Comparison of ENCODE assay signal across 33 cellular contexts in genomic region chr4:115356176-115356575, GRCh38.
"Had no signal": no experiment of that assay in that cellular context is flagged by ENCODE, and none has a peak within 500 bp of the region (broad histone marks: within the 10 kb centered on the region; RNA-seq: fewer than 3 reads in every experiment).

No MANE protein-coding gene starts in this region.

- H3K9ac ChIP-seq: KMS-11 had no signal

- H3K27ac ChIP-seq: ascending aorta, KMS-11, Peyer's patch, VCaP had no signal

- H3K36me3 Mint-ChIP-seq: activated naive CD4-positive, alpha-beta T cell treated with anti-CD3 and anti-CD28 coated beads, Interleukin-2, amount 50 U/mL, for 24 hours; activated naive CD8-positive, alpha-beta T cell treated with anti-CD3 and anti-CD28 coated beads, Interleukin-2, amount 10 ng/mL, durations not matched to agents 7 days and 5 days had no signal

- H3K27me3 Mint-ChIP-seq: activated B cell treated with CpG ODN at 0.5 μM for 24 hours; activated naive CD4-positive, alpha-beta T cell treated with anti-CD3 and anti-CD28 coated beads, Interleukin-2, amount 50 U/mL, for 24 hours; activated naive CD8-positive, alpha-beta T cell treated with anti-CD3 and anti-CD28 coated beads, Interleukin-2, amount 10 ng/mL, durations not matched to agents 7 days and 5 days; activated T-cell treated with anti-CD3 and anti-CD28 coated beads, Interleukin-2, amount 50 U/mL, for 24 hours had no signal

- H3K4me3 Mint-ChIP-seq: activated B cell treated with CpG ODN at 0.5 μM for 24 hours; activated CD8-positive, alpha-beta T cell treated with anti-CD3 and anti-CD28 coated beads, Interleukin-2, amount 10 ng/mL, durations not matched to agents 7 days and 5 days; activated naive CD4-positive, alpha-beta T cell treated with anti-CD3 and anti-CD28 coated beads, Interleukin-2, amount 50 U/mL, for 24 hours; activated naive CD8-positive, alpha-beta T cell treated with anti-CD3 and anti-CD28 coated beads, Interleukin-2, amount 10 ng/mL, durations not matched to agents 7 days and 5 days; activated T-cell treated with anti-CD3 and anti-CD28 coated beads, Interleukin-2, amount 50 U/mL, for 24 hours; brain had no signal

- H3K4me2 ChIP-seq: KMS-11 had no signal

- DNase-seq: activated B cell treated with CpG ODN at 0.5 μM for 24 hours; activated CD4-positive, alpha-beta T cell treated with anti-CD3 and anti-CD28 coated beads for 4 hours; activated CD4-positive, CD25-positive, alpha-beta regulatory T cell treated with anti-CD3 and anti-CD28 coated beads, Interleukin-2, amount 50 U/mL, for 72 hours; activated CD8-positive, alpha-beta T cell treated with anti-CD3 and anti-CD28 coated beads, Interleukin-2, amount 10 ng/mL, durations not matched to agents 7 days and 5 days; activated gamma-delta T cell; activated naive CD4-positive, alpha-beta T cell treated with Interleukin-2 at 50 U/mL for 16 hours; activated naive CD8-positive, alpha-beta T cell treated with anti-CD3 and anti-CD28 coated beads, Interleukin-2, amount 10 ng/mL, durations not matched to agents 7 days and 5 days; activated T-cell treated with anti-CD3 and anti-CD28 coated beads, Interleukin-2, amount 50 U/mL, for 24 hours; amygdala; central memory CD4-positive, alpha-beta T cell; NCI-H1105 treated with DMSO at 0.1 percent for 48 hours; NCI-H1436; NCI-H1694; NCI-H1930; NCI-H2081 treated with DMSO at 0.1 percent for 48 hours; NCI-H345; NCI-H524 treated with DMSO at 0.1 percent for 48 hours; NK-92 treated with Interleukin-12 subunit alpha and Interleukin-12 subunit beta, amount 100 ng/mL, for 24 hours; PC-3; Peyer's patch; RPMI8226; SIG-M5; SW 1271; T-helper 1 cell; T-helper 2 cell; T-helper 9 cell had no signal

- H3K4me3 ChIP-seq: ascending aorta, Peyer's patch had no signal

- H3K27ac Mint-ChIP-seq: activated B cell treated with CpG ODN at 0.5 μM for 24 hours; activated CD8-positive, alpha-beta T cell treated with anti-CD3 and anti-CD28 coated beads, Interleukin-2, amount 10 ng/mL, durations not matched to agents 7 days and 5 days; activated naive CD4-positive, alpha-beta T cell treated with anti-CD3 and anti-CD28 coated beads, Interleukin-2, amount 50 U/mL, for 24 hours; activated naive CD8-positive, alpha-beta T cell treated with anti-CD3 and anti-CD28 coated beads, Interleukin-2, amount 10 ng/mL, durations not matched to agents 7 days and 5 days; activated T-cell treated with anti-CD3 and anti-CD28 coated beads, Interleukin-2, amount 50 U/mL, for 24 hours; activated T-helper 2 cell treated with anti-CD3 and anti-CD28 coated beads, Interferon-gamma antibody, Interleukin-2, Interleukin-4, amounts not matched to agents 10 μg/mL and 5 μg/mL and 100 μg/mL, durations not matched to agents 14 hours and 24 hours and 36 hours; brain had no signal

- H3K4me1 Mint-ChIP-seq: activated B cell treated with CpG ODN at 0.5 μM for 24 hours; activated naive CD4-positive, alpha-beta T cell treated with anti-CD3 and anti-CD28 coated beads, Interleukin-2, amount 50 U/mL, for 24 hours; activated naive CD8-positive, alpha-beta T cell treated with anti-CD3 and anti-CD28 coated beads, Interleukin-2, amount 10 ng/mL, durations not matched to agents 7 days and 5 days; brain had no signal

- H3K36me3 ChIP-seq: ascending aorta, Peyer's patch had no signal

- H3K4me1 ChIP-seq: ascending aorta, Peyer's patch had no signal

- H3K27me3 ChIP-seq: ascending aorta, Peyer's patch had no signal

- ATAC-seq: activated CD8-positive, alpha-beta T cell treated with anti-CD3 and anti-CD28 coated beads, Interleukin-2, amount 10 ng/mL, durations not matched to agents 7 days and 5 days; PC-3; Right ventricle myocardium inferior had no signal

- H3K9me3 ChIP-seq: Peyer's patch had no signal
